In the genomic region with DNA sequence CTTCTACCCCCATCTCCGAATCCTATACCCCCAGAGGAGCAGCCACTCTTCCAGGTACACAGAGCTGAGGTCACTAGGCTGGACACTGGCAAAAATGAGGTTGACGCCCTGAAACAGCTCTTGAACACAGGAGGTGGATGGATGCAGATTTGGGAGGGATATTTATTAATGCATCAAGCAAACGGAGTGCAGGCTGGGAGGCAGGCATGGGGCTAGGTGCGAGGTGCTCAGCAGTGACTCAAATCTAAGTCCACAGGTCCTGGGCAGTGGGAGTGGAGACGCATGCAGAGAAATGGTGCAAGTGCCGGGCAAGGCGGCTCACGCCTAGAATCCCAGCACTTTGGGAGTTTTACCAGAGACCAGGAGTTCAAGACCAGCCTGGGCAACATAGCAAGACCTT, we compare ENCODE assay signal across 29 cellular contexts.
"Had no signal": no experiment of that assay in that cellular context is flagged by ENCODE, and none has a peak within 500 bp of the region (broad histone marks: within the 10 kb centered on the region; RNA-seq: fewer than 3 reads in every experiment).

No MANE protein-coding gene starts in this region.

- H3K27me3 Mint-ChIP-seq: activated CD4-positive, alpha-beta memory T cell treated with anti-CD3 and anti-CD28 coated beads for 36 hours; activated CD4-positive, alpha-beta T cell treated with anti-CD3 and anti-CD28 coated beads, Interleukin-2, amount 10 ng/mL, durations not matched to agents 24 days and 14 days; activated naive CD4-positive, alpha-beta T cell treated with anti-CD3 and anti-CD28 coated beads, Interleukin-2, amount 50 U/mL, for 24 hours; dendritic cell treated with granulocyte-macrophage colony-stimulating factor and Interleukin-4, amounts not matched to agents 40 ng/mL and 50 ng/mL, for 4 days; naive B cell; stimulated activated naive B cell treated with anti-CD40 and anti-IgM and Interleukin-4, amounts not matched to agents 10 μg/mL and 1 μg/mL and 100 μg/mL, for 72 hours had no signal

- H3K4me3 Mint-ChIP-seq: activated CD4-positive, alpha-beta memory T cell treated with anti-CD3 and anti-CD28 coated beads for 36 hours; activated CD4-positive, alpha-beta T cell treated with anti-CD3 and anti-CD28 coated beads, Interleukin-2, amount 10 ng/mL, durations not matched to agents 24 days and 14 days; activated naive CD4-positive, alpha-beta T cell treated with anti-CD3 and anti-CD28 coated beads, Interleukin-2, amount 50 U/mL, for 24 hours; activated T-cell treated with anti-CD3 and anti-CD28 coated beads, Interleukin-2, amount 50 U/mL, for 72 hours; dendritic cell treated with granulocyte-macrophage colony-stimulating factor and Interleukin-4, amounts not matched to agents 40 ng/mL and 50 ng/mL, for 4 days; mesothelial cell of epicardium; naive B cell; nephron progenitor cell; stimulated activated naive B cell treated with anti-CD40 and anti-IgM and Interleukin-4, amounts not matched to agents 10 μg/mL and 1 μg/mL and 100 μg/mL, for 72 hours; T-helper 2 cell treated with Interferon-gamma antibody and Interleukin-4, amounts not matched to agents 5 μg/mL and 100 μg/mL, for 36 hours had no signal

- H3K27me3 ChIP-seq: breast epithelium, esophagus squamous epithelium, heart right ventricle, neutrophil, ovary, suprapubic skin, tibial nerve had no signal

- H3K4me1 Mint-ChIP-seq: activated CD4-positive, alpha-beta T cell treated with anti-CD3 and anti-CD28 coated beads, Interleukin-2, amount 10 ng/mL, durations not matched to agents 24 days and 14 days; mesothelial cell of epicardium; nephron progenitor cell; stimulated activated naive B cell treated with anti-CD40 and anti-IgM and Interleukin-4, amounts not matched to agents 10 μg/mL and 1 μg/mL and 100 μg/mL, for 72 hours had no signal

- H3K9me3 ChIP-seq: breast epithelium, esophagus squamous epithelium, heart right ventricle, left ventricle myocardium inferior, neutrophil, ovary, prostate gland, suprapubic skin, tibial nerve had no signal

- H3K27ac ChIP-seq: breast epithelium, epithelial cell of prostate, esophagus squamous epithelium, heart right ventricle, left ventricle myocardium inferior, neutrophil, ovary, prostate gland, suprapubic skin, tibial nerve had no signal

- H3K4me2 ChIP-seq: smooth muscle cell had no signal

- H3K9me3 Mint-ChIP-seq: activated CD4-positive, alpha-beta memory T cell treated with anti-CD3 and anti-CD28 coated beads for 36 hours; activated CD4-positive, alpha-beta T cell treated with anti-CD3 and anti-CD28 coated beads, Interleukin-2, amount 10 ng/mL, durations not matched to agents 24 days and 14 days; activated naive CD4-positive, alpha-beta T cell treated with anti-CD3 and anti-CD28 coated beads, Interleukin-2, amount 50 U/mL, for 24 hours; activated T-cell treated with anti-CD3 and anti-CD28 coated beads, Interleukin-2, amount 50 U/mL, for 72 hours; dendritic cell treated with granulocyte-macrophage colony-stimulating factor and Interleukin-4, amounts not matched to agents 40 ng/mL and 50 ng/mL, for 4 days; mesothelial cell of epicardium; naive B cell; nephron progenitor cell; stimulated activated naive B cell treated with anti-CD40 and anti-IgM and Interleukin-4, amounts not matched to agents 10 μg/mL and 1 μg/mL and 100 μg/mL, for 72 hours; T-helper 2 cell treated with Interferon-gamma antibody and Interleukin-4, amounts not matched to agents 5 μg/mL and 100 μg/mL, for 36 hours had no signal

- H3K27ac Mint-ChIP-seq: activated CD4-positive, alpha-beta T cell treated with anti-CD3 and anti-CD28 coated beads, Interleukin-2, amount 10 ng/mL, durations not matched to agents 24 days and 14 days; activated naive CD4-positive, alpha-beta T cell treated with anti-CD3 and anti-CD28 coated beads, Interleukin-2, amount 50 U/mL, for 24 hours; activated T-cell treated with anti-CD3 and anti-CD28 coated beads, Interleukin-2, amount 50 U/mL, for 72 hours; dendritic cell treated with granulocyte-macrophage colony-stimulating factor and Interleukin-4, amounts not matched to agents 40 ng/mL and 50 ng/mL, for 4 days; mesothelial cell of epicardium; naive B cell; nephron progenitor cell; stimulated activated naive B cell treated with anti-CD40 and anti-IgM and Interleukin-4, amounts not matched to agents 10 μg/mL and 1 μg/mL and 100 μg/mL, for 72 hours; T-helper 2 cell treated with Interferon-gamma antibody and Interleukin-4, amounts not matched to agents 5 μg/mL and 100 μg/mL, for 36 hours had no signal

- H3K36me3 ChIP-seq: breast epithelium, ovary had no signal

- H3K4me3 ChIP-seq: breast epithelium, esophagus squamous epithelium, heart right ventricle, left ventricle myocardium inferior, lung, ovary, prostate gland, smooth muscle cell, suprapubic skin, tibial nerve had no signal

- H3K4me1 ChIP-seq: breast epithelium, esophagus squamous epithelium, heart right ventricle, left ventricle myocardium inferior, prostate gland, suprapubic skin, tibial nerve had no signal

- DNase-seq: activated CD4-positive, alpha-beta memory T cell treated with anti-CD3 and anti-CD28 coated beads for 36 hours; activated CD4-positive, alpha-beta T cell treated with anti-CD3 and anti-CD28 coated beads, Interleukin-2, amount 10 ng/mL, durations not matched to agents 24 days and 14 days; activated T-cell treated with anti-CD3 and anti-CD28 coated beads, Interleukin-2, amount 50 U/mL, for 72 hours; central memory CD4-positive, alpha-beta T cell; esophagus squamous epithelium; foreskin melanocyte; heart right ventricle; left ventricle myocardium inferior; naive B cell; nephron progenitor cell; retina; stimulated activated CD4-positive, alpha-beta T cell treated with anti-CD3 and anti-CD28 coated beads, Interleukin-15, amount 100 ng/mL, for 24 hours; stimulated activated CD4-positive, alpha-beta T cell treated with anti-CD3 and anti-CD28 coated beads, Interleukin-2, amount 100 ng/mL, for 24 hours; stimulated activated naive B cell treated with anti-CD40 and anti-IgM and Interleukin-4, amounts not matched to agents 10 μg/mL and 1 μg/mL and 100 μg/mL, for 72 hours; T-helper 1 cell had no signal

- ATAC-seq: activated CD4-positive, CD25-positive, alpha-beta regulatory T cell treated with anti-CD3 and anti-CD28 coated beads, Interleukin-2, amount 50 U/mL, for 24 hours; activated T-cell treated with anti-CD3 and anti-CD28 coated beads, Interleukin-2, amount 50 U/mL, for 72 hours; heart right ventricle; stimulated activated naive B cell treated with anti-CD40 and anti-IgM and Interleukin-4, amounts not matched to agents 10 μg/mL and 1 μg/mL and 100 μg/mL, for 72 hours had no signal
